In genomic region chr13:42876270-42876714, GRCh38 we compare ENCODE assay signal across 1 cellular context.
TF ChIP-seq lines count a peak whose summit lies in the region.

No MANE protein-coding gene starts in this region.

TF ChIP-seq in SK-N-SH treated with all-trans-retinoic acid at 6 μM for 48 hours, 23 proteins besides CTCF, POLR2A, EP300 and RAD21 (continued from another document):
- no peak for TF ChIP-seq POU6F1 (CRISPR knock-in tag; IDR thresholded peaks at IDR 0.05; ENCODE audit: borderline replicate concordance, low read depth)
- no peak for TF ChIP-seq GLIS3 (CRISPR knock-in tag; IDR thresholded peaks at IDR 0.05)
- TF ChIP-seq TCF4 (CRISPR knock-in tag; IDR thresholded peaks at IDR 0.05; ENCODE audit: borderline replicate concordance), result no peak
- no peak for TF ChIP-seq SNAI2 (CRISPR knock-in tag; IDR thresholded peaks at IDR 0.05)
- TF ChIP-seq ESRRG (CRISPR knock-in tag; IDR thresholded peaks at IDR 0.05), result no peak
- TF ChIP-seq CREB5 (CRISPR knock-in tag; IDR thresholded peaks at IDR 0.05; ENCODE audit: low read depth), result no peak
- no peak for TF ChIP-seq ZNF8 (CRISPR knock-in tag; IDR thresholded peaks at IDR 0.05)
- no peak for TF ChIP-seq ISL1 (CRISPR knock-in tag; IDR thresholded peaks at IDR 0.05)
- no peak for TF ChIP-seq ARNTL (CRISPR knock-in tag; IDR thresholded peaks at IDR 0.05; ENCODE audit: borderline replicate concordance, low read depth)
- TF ChIP-seq OSR1 (CRISPR knock-in tag; IDR thresholded peaks at IDR 0.05), result no peak
- TF ChIP-seq ZNF565 (CRISPR knock-in tag; conservative IDR thresholded peaks at IDR 0.05; ENCODE audit: low read depth), result no peak
